ENCODE assay signal across 9 cellular contexts in the genomic region with DNA sequence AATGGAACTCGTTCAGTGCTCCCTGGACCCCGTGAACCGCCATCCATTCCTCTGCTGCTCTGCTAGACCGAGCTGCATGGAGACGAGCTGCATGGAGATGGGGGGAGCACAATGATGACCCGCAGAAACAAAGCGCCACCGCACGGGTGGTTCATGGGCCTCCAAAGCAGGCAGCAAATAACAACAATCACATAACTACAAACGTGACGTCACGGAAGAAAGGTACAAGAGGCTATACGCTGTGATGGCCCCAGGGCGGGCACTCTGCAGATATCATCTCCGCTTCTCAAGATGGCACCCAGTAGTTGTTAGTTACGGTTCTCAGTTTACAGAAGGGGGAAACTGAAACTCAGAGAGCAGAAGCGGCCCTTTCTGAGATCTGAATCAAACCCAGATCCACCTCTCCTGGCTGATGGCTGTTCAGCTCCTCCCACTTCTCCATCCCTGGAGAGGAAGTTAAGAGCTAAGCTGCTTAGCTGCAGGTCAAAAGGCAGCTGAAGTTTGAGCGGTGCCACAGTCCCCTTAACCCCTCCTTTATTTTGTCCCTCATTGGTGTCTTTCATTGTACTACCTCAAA. TPM values are rescaled to one million over a fixed set of nuclear protein-coding genes. Genes with fewer than 3 reads are reported as not detected.
DNase-seq lines count a peak whose midpoint lies in the region; ATAC-seq, FAIRE-seq and TF ChIP-seq lines count a peak whose summit lies in the region.
"Had no signal": no experiment of that assay in that cellular context is flagged by ENCODE, and none has a peak within 500 bp of the region (broad histone marks: within the 10 kb centered on the region; RNA-seq: fewer than 3 reads in every experiment).

No MANE protein-coding gene starts in this region.

- CTCF ChIA-PET in CD4-positive, alpha-beta T cell (lab: Charles Lee): interaction anchor here (2.5 kb wide), 1 partner anchor 108 kb away, joined by 6 read pairs; no protein-coding TSS in a partner anchor

- H3K27me3 Mint-ChIP-seq in CD4-positive, alpha-beta T cell: no peaks in the 10 kb centered on the region
- no peaks in the 10 kb centered on the region for H3K27me3 Mint-ChIP-seq in T-helper 2 cell treated with Interferon-gamma antibody and Interleukin-4, amounts not matched to agents 5 μg/mL and 100 μg/mL, for 36 hours (ENCODE audit: low read depth)

- DNase-seq in CD4-positive, alpha-beta T cell: peak in 4 of 10 experiments; percentile 14 to 40 (median 24)
- peak; percentile 26 for DNase-seq in T-helper 2 cell treated with Interferon-gamma antibody and Interleukin-4, amounts not matched to agents 5 μg/mL and 100 μg/mL, for 36 hours (ENCODE audit: low spot score)
- no peak for DNase-seq in H4 (ENCODE audit: low spot score)
- no peak for DNase-seq in HTR-8/SVneo (ENCODE audit: insufficient read length, low spot score)
- no peak for DNase-seq in NCI-H1436 (lab: John Stamatoyannopoulos, UW)

- peak; percentile 3 for ATAC-seq in CD4-positive, alpha-beta T cell (ENCODE audit: poor library complexity)
- ATAC-seq in HG03378 (IDR thresholded peaks at IDR 0.05; ENCODE audit: unreplicated experiment): peak; percentile 34

- H3K4me3 Mint-ChIP-seq in CD4-positive, alpha-beta T cell: peak overlapping the region; percentile 95
- H3K4me3 Mint-ChIP-seq in T-helper 2 cell treated with Interferon-gamma antibody and Interleukin-4, amounts not matched to agents 5 μg/mL and 100 μg/mL, for 36 hours: peak overlapping the region; percentile 90

- POLR2A ChIA-PET in CD4-positive, alpha-beta T cell (lab: Charles Lee): interaction anchor here (1.1 to 4.3 kb wide), 9 partner anchors 10 to 240 kb away, joined by 3 to 45 read pairs (median 8); partner anchors contain the start of genes NDUFA13, ZNF14, ZNF506 and ZNF93

- H3K4me3 ChIP-seq in iPS-18c (ENCODE audit: insufficient read depth, low read depth, low read length): 0 out of 2 replicates have a peak overlapping the region, but pooled peaks have one; percentile 95

- TF ChIP-seq POLR2A in GM19193 (IDR thresholded peaks at IDR 0.05; ENCODE audit: extremely low read depth, insufficient read depth, insufficient read length): peak; percentile 52

- intact Hi-C loops in CD4-positive, alpha-beta T cell (cut with DNase I, micrococcal nuclease): loop anchor here (2.0 to 5.0 kb wide), 5 partner anchors 17 to 339 kb away; partner anchors contain the start of genes MAU2 (in 1 of the 2), SUGP1 (in 1 of the 2), ZNF253 (in 1 of the 2) and ZNF506 (in 1 of the 2)

- no peak for TF ChIP-seq CTCF in CD4-positive, alpha-beta T cell (IDR thresholded peaks at IDR 0.05)

- H3K9me3 ChIP-seq in CD4-positive, alpha-beta T cell (ENCODE audit: control insufficient read depth, low read length): no peaks in the 10 kb centered on the region
- H3K9me3 ChIP-seq in iPS-18c (ENCODE audit: control insufficient read depth, insufficient read depth, low read length): peaks cover 2% of the 10 kb centered on the region
- H3K9me3 ChIP-seq: suprapubic skin had no signal

- peaks cover 36% of the 10 kb centered on the region for H3K4me1 Mint-ChIP-seq in CD4-positive, alpha-beta T cell (ENCODE audit: low read depth)
- H3K4me1 Mint-ChIP-seq in T-helper 2 cell treated with Interferon-gamma antibody and Interleukin-4, amounts not matched to agents 5 μg/mL and 100 μg/mL, for 36 hours (ENCODE audit: low read depth): peaks cover 21% of the 10 kb centered on the region

- H3K27me3 ChIP-seq in CD4-positive, alpha-beta T cell (ENCODE audit: control insufficient read depth, insufficient read depth, low read length): no peaks in the 10 kb centered on the region
- H3K27me3 ChIP-seq: suprapubic skin had no signal

- peaks cover 57% of the 10 kb centered on the region for H3K36me3 Mint-ChIP-seq in CD4-positive, alpha-beta T cell (ENCODE audit: low read depth)
- peaks cover 39% of the 10 kb centered on the region for H3K36me3 Mint-ChIP-seq in T-helper 2 cell treated with Interferon-gamma antibody and Interleukin-4, amounts not matched to agents 5 μg/mL and 100 μg/mL, for 36 hours (ENCODE audit: low read depth)

- peak overlapping the region; percentile 96 for H3K27ac ChIP-seq in CD4-positive, alpha-beta T cell (ENCODE audit: low read depth, low read length)
- H3K27ac ChIP-seq: suprapubic skin had no signal

- FAIRE-seq in HTR-8/SVneo (lab: Jason Lieb, UNC): no peak

- peak overlapping the region; percentile 99 for H3K27ac Mint-ChIP-seq in CD4-positive, alpha-beta T cell
- peak overlapping the region; percentile 90 for H3K27ac Mint-ChIP-seq in T-helper 2 cell treated with Interferon-gamma antibody and Interleukin-4, amounts not matched to agents 5 μg/mL and 100 μg/mL, for 36 hours

- peaks cover 2% of the 10 kb centered on the region for H3K9me3 Mint-ChIP-seq in CD4-positive, alpha-beta T cell
- H3K9me3 Mint-ChIP-seq in T-helper 2 cell treated with Interferon-gamma antibody and Interleukin-4, amounts not matched to agents 5 μg/mL and 100 μg/mL, for 36 hours: peaks cover 1% of the 10 kb centered on the region

RNA-seq across cellular contexts. Expression of gene ATP13A1, which starts 1.7 kb away (rescaled TPM):
- total RNA-seq in CD4-positive, alpha-beta T cell: 10 to 100 TPM; 84.8 to 87.6 TPM
- 39.6 and 49.4 TPM in 2 replicates for total RNA-seq in H4 (2014; rRNA removed; shearing (Covaris generic))

RNA-seq across cellular contexts. Expression of gene ZNF101, which starts 6.9 kb away (rescaled TPM):
- 10 to 100 TPM; 58.8 to 60.6 TPM for total RNA-seq in CD4-positive, alpha-beta T cell
- total RNA-seq in H4 (2014; rRNA removed; shearing (Covaris generic)): 10.3 and 14.4 TPM in 2 replicates

RNA-seq across cellular contexts. Expression of gene GMIP, which starts 18.3 kb away (rescaled TPM):
- 10 to 100 TPM; 89.6 to 97.0 TPM for total RNA-seq in CD4-positive, alpha-beta T cell
- total RNA-seq in H4 (2014; rRNA removed; shearing (Covaris generic)): 4.0 and 4.4 TPM in 2 replicates

RNA-seq across cellular contexts. Expression of gene LPAR2, which starts 33.7 kb away (rescaled TPM):
- 10 to 100 TPM; 85.9 to 93.7 TPM for total RNA-seq in CD4-positive, alpha-beta T cell
- 0.16 and 0.72 TPM in 2 replicates for total RNA-seq in H4 (2014; rRNA removed; shearing (Covaris generic))

RNA-seq across cellular contexts. Expression of gene PBX4, which starts 43.3 kb away (rescaled TPM):
- 10 to 100 TPM; 50.1 to 51.8 TPM for total RNA-seq in CD4-positive, alpha-beta T cell
- 0.10 TPM in 1 of 2 replicates, not detected in the other for total RNA-seq in H4 (2014; rRNA removed; shearing (Covaris generic))

Comparison
In these comparisons a context has a peak if more than half of its experiments do, and no peak if none do; other contexts are left out.
1. RNA of gene GMIP, which starts 18.3 kb away (total RNA-seq): 89.6 to 97.0 TPM in CD4-positive, alpha-beta T cell; 4.0 to 4.4 TPM in H4; every median in the first group is over 10 times any median in the second.